ENCODE assay signal across 29 cellular contexts in the genomic region with DNA sequence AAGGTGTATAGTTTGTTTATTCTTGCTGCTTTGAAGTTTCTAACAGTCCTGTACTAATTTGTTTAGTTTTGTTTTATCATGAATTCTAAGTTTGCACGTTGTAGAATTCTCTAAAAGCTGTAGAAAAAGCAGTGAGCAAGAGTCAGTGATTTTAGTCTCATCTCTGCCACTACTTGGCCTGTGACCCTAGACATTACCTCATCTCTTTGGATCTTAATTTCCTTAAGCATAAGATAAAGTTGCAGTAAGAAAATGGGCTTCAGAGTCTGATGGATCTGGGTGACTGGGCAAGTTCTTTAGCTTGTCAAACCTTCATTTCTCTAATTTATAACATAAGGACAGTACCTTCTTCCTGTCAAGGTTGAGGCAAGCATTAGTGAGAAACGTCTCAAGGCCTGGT.
"Had no signal": no experiment of that assay in that cellular context is flagged by ENCODE, and none has a peak within 500 bp of the region (broad histone marks: within the 10 kb centered on the region; RNA-seq: fewer than 3 reads in every experiment).

No MANE protein-coding gene starts in this region.

- ATAC-seq: activated T-cell treated with anti-CD3 and anti-CD28 coated beads, Interleukin-2, amount 50 U/mL, for 4 hours; Panc1 had no signal

- FAIRE-seq: bronchial epithelial cell had no signal

- DNase-seq: activated B cell treated with CpG ODN at 0.5 μM for 24 hours; activated CD4-positive, alpha-beta memory T cell treated with anti-CD3 and anti-CD28 coated beads for 36 hours; activated CD4-positive, alpha-beta T cell treated with anti-CD3 and anti-CD28 coated beads for 4 hours; activated CD4-positive, alpha-beta T cell treated with anti-CD3 and anti-CD28 coated beads, Interleukin-2, amount 50 U/mL, for 1 hour; activated CD4-positive, CD25-positive, alpha-beta regulatory T cell treated with anti-CD3 and anti-CD28 coated beads, Interleukin-2, amount 50 U/mL, for 72 hours; activated CD8-positive, alpha-beta memory T cell treated with anti-CD3 and anti-CD28 coated beads, Interleukin-2, amount 50 U/mL, for 4 hours; activated gamma-delta T cell treated with Interleukin-2 at 50 U/mL for 16 hours; activated naive CD4-positive, alpha-beta T cell treated with anti-CD3 and anti-CD28 coated beads, Interleukin-2, amount 10 ng/mL, durations not matched to agents 7 days and 5 days; activated T-cell treated with anti-CD3 and anti-CD28 coated beads for 4 hours; activated T-cell treated with anti-CD3 and anti-CD28 coated beads, Interleukin-2, amount 50 U/mL, for 4 hours; amygdala; caudate nucleus; Karpas-422; KBM-7; NCI-H1105 treated with DMSO at 0.1 percent for 48 hours; NCI-H1436; NCI-H1694; NCI-H1930; NCI-H2081 treated with DMSO at 0.1 percent for 48 hours; NCI-H345; NCI-H524 treated with DMSO at 0.1 percent for 48 hours; SIG-M5; SW 1271; T-helper 1 cell; T-helper 2 cell; T-helper 9 cell had no signal

- H3K27ac ChIP-seq: VCaP had no signal
